Comparison of ENCODE assay signal across 8 cellular contexts in the genomic region with DNA sequence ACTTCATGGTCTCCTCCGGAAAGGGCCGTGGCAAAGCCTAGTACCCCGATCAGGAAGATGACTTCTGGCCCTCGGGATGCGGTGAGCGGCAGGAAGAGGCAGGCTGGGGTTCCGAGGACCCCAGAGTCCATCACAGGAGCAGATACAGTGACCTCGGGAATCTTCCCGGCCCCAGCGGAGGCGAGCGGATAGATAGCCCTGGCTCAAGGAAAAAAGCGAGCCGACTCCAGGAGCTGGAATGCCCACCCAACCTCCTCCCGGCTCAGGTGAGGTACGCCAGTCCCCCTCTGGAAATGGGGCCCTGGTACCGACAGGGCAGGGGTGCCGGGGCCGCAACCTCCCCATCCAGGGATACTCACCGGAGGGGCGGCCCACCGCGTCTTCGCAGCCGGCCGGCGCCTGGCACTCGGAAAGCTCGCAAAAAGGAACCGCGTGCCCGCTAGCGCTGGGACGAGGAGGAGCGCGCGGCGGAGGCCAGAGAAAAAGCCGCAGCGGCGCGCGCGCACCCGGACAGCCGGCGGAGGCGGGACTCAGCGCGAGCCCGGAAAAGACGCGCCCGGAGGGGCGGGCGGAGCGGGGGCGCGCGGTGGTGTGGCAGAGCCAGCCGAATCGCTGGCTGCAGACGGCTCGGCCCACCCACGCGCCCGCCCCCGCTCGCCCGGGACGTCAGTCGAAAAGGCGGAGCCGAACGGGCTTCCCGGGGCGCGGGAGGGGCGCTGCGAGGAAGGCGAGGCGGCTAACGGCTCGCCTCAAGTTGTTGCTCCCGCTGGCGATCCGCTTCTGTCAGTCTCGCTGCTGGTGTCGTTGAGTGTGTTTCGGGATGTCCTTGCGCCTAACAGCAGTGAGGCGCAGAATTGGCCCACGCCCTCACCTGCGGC. TPM values are rescaled to one million over a fixed set of nuclear protein-coding genes. Genes with fewer than 3 reads are reported as not detected.
A peak's percentile ranks its signal among the peaks of the same experiment; 100 is the strongest.
DNase-seq lines count a peak whose midpoint lies in the region; TF ChIP-seq lines count a peak whose summit lies in the region.

TSS of gene ACSL4 (minus strand) at position 478 of the 878 bp plus-strand sequence. CDS start 49,894 bp downstream, outside the sequence.

- H3K79me2 ChIP-seq in DOHH2 (ENCODE audit: control insufficient read depth, low read length) (peaks cover 50% of the 10 kb centered on the region), Loucy (ENCODE audit: insufficient read depth, low read length) (peaks cover 50% of the 10 kb centered on the region)

- H2AFZ ChIP-seq in Loucy (ENCODE audit: low read length): peak within 1 kb of the TSS; percentile 83

- peak within 1 kb of the TSS; percentile 98 for H3K4me3 Mint-ChIP-seq in nephron progenitor cell
- peak within 1 kb of the TSS; percentile 100 for H3K4me3 Mint-ChIP-seq in stimulated activated naive CD8-positive, alpha-beta T cell treated with anti-CD3 and anti-CD28 coated beads, Interleukin-15, Interleukin-2, amounts not matched to agents 100 ng/mL and 50 ng/mL, for 24 hours

- H3K9me2 ChIP-seq in DOHH2 (replicated peaks; ENCODE audit: control insufficient read depth, low read length) (no peaks in the 10 kb centered on the region), Loucy (replicated peaks; ENCODE audit: low read depth, low read length) (no peaks in the 10 kb centered on the region)

- no peaks in the 10 kb centered on the region for H3K9me3 ChIP-seq in DOHH2 (ENCODE audit: control insufficient read depth, insufficient read depth, low read length)
- H3K9me3 ChIP-seq in Loucy (ENCODE audit: insufficient read depth, low read depth, low read length): no peaks in the 10 kb centered on the region

- H3K9ac ChIP-seq in Loucy (ENCODE audit: low read depth, low read length, poor library complexity, severe bottlenecking): peak within 1 kb of the TSS; percentile 99

- peak within 1 kb of the TSS; percentile 97 for H3K4me2 ChIP-seq in DOHH2 (ENCODE audit: low read length)
- peak within 1 kb of the TSS; percentile 78 for H3K4me2 ChIP-seq in Loucy (ENCODE audit: low read depth, low read length, poor library complexity, severe bottlenecking)

- H3K4me1 ChIP-seq in DOHH2 (ENCODE audit: control insufficient read depth, low read length): peaks cover 44% of the 10 kb centered on the region
- H3K4me1 ChIP-seq in Loucy (ENCODE audit: insufficient read depth, low read length, poor library complexity, severe bottlenecking): peaks cover 24% of the 10 kb centered on the region

- H3F3A ChIP-seq in DOHH2 (ENCODE audit: control insufficient read depth, insufficient read depth) (no peaks in the 10 kb centered on the region), Loucy (ENCODE audit: low read depth) (no peaks in the 10 kb centered on the region)

- peak; percentile 46 for DNase-seq in GOT3 (lab: John Stamatoyannopoulos, UW)
- peak; percentile 5 for DNase-seq in SIG-M5 (lab: John Stamatoyannopoulos, UW)
- DNase-seq in activated effector memory CD4-positive, alpha-beta T cell treated with anti-CD3 and anti-CD28 coated beads, Interleukin-2, amount 50 U/mL, for 16 hours: peak; percentile 95
- DNase-seq in fibroblast of the aortic adventitia (ENCODE audit: low read depth): peak; percentile 71
- DNase-seq in nephron progenitor cell: peak; percentile 96

- H3K27me3 ChIP-seq in DOHH2 (ENCODE audit: control insufficient read depth, low read length) (no peaks in the 10 kb centered on the region), Loucy (ENCODE audit: insufficient read depth, low read length, poor library complexity, severe bottlenecking) (no peaks in the 10 kb centered on the region)

- no peaks in the 10 kb centered on the region for H3K27me3 Mint-ChIP-seq in nephron progenitor cell (ENCODE audit: low read depth, poor library complexity)
- no peaks in the 10 kb centered on the region for H3K27me3 Mint-ChIP-seq in stimulated activated naive CD8-positive, alpha-beta T cell treated with anti-CD3 and anti-CD28 coated beads, Interleukin-15, Interleukin-2, amounts not matched to agents 100 ng/mL and 50 ng/mL, for 24 hours

- H3K36me3 Mint-ChIP-seq in nephron progenitor cell (ENCODE audit: low read depth): peaks cover 27% of the 10 kb centered on the region
- peaks cover 36% of the 10 kb centered on the region for H3K36me3 Mint-ChIP-seq in stimulated activated naive CD8-positive, alpha-beta T cell treated with anti-CD3 and anti-CD28 coated beads, Interleukin-15, Interleukin-2, amounts not matched to agents 100 ng/mL and 50 ng/mL, for 24 hours (ENCODE audit: low read depth)

- TF ChIP-seq CTCF in DOHH2 (IDR thresholded peaks at IDR 0.05; ENCODE audit: low read depth, low read length, poor library complexity, severe bottlenecking) (no peak), Loucy (conservative IDR thresholded peaks at IDR 0.05; ENCODE audit: low read length) (no peak), fibroblast of the aortic adventitia (IDR thresholded peaks at IDR 0.05; ENCODE audit: insufficient read depth, low read length) (no peak), nephron progenitor cell (IDR thresholded peaks at IDR 0.05) (no peak)

- peak within 1 kb of the TSS; percentile 99 for H3K27ac Mint-ChIP-seq in nephron progenitor cell
- peak within 1 kb of the TSS; percentile 100 for H3K27ac Mint-ChIP-seq in stimulated activated naive CD8-positive, alpha-beta T cell treated with anti-CD3 and anti-CD28 coated beads, Interleukin-15, Interleukin-2, amounts not matched to agents 100 ng/mL and 50 ng/mL, for 24 hours

- H3K4me1 Mint-ChIP-seq in nephron progenitor cell: peaks cover 47% of the 10 kb centered on the region
- H3K4me1 Mint-ChIP-seq in stimulated activated naive CD8-positive, alpha-beta T cell treated with anti-CD3 and anti-CD28 coated beads, Interleukin-15, Interleukin-2, amounts not matched to agents 100 ng/mL and 50 ng/mL, for 24 hours (ENCODE audit: low read depth): peaks cover 49% of the 10 kb centered on the region

- peak within 1 kb of the TSS; percentile 78 for H3K27ac ChIP-seq in DOHH2 (ENCODE audit: low read depth, low read length)

- H3K4me3 ChIP-seq in DOHH2 (ENCODE audit: low read length) (peak within 1 kb of the TSS; percentile 88), Loucy (ENCODE audit: low read length, poor library complexity, severe bottlenecking) (peak within 1 kb of the TSS; percentile 84), fibroblast of the aortic adventitia (ENCODE audit: low read depth, low read length) (peak within 1 kb of the TSS; percentile 83)

- H3K36me3 ChIP-seq in DOHH2 (ENCODE audit: control insufficient read depth, low read length) (peaks cover 29% of the 10 kb centered on the region), Loucy (ENCODE audit: insufficient read depth, low read length) (no peaks in the 10 kb centered on the region)

- H3K9me3 Mint-ChIP-seq in nephron progenitor cell: peaks cover 23% of the 10 kb centered on the region
- no peaks in the 10 kb centered on the region for H3K9me3 Mint-ChIP-seq in stimulated activated naive CD8-positive, alpha-beta T cell treated with anti-CD3 and anti-CD28 coated beads, Interleukin-15, Interleukin-2, amounts not matched to agents 100 ng/mL and 50 ng/mL, for 24 hours

- H4K20me1 ChIP-seq in DOHH2 (ENCODE audit: control insufficient read depth, insufficient read depth, low read depth, low read length) (peaks cover 5% of the 10 kb centered on the region; the same call in 1 of the 2 replicates), Loucy (ENCODE audit: insufficient read depth, low read length, poor library complexity, severe bottlenecking) (peaks cover 33% of the 10 kb centered on the region)

RNA-seq across cellular contexts. Expression of gene ACSL4, which starts in this region (rescaled TPM):
- 82.2 and 260 TPM in 2 replicates for total RNA-seq in fibroblast of the aortic adventitia (ENCODE audit: low replicate concordance)

Comparison
In these comparisons a context has a peak if more than half of its experiments do, and no peak if none do; other contexts are left out.
1. Peak in every context shown above with its lines: DNase-seq, H3K4me3 ChIP-seq and H3K27ac ChIP-seq.
2. DNase-seq: peak in every context shown above with its lines; median percentile 96 in nephron progenitor cell; 95 in activated effector memory CD4-positive, alpha-beta T cell treated with anti-CD3 and anti-CD28 coated beads, Interleukin-2, amount 50 U/mL, for 16 hours; 71 in fibroblast of the aortic adventitia; 46 in GOT3; 5 in SIG-M5.